In the genomic region with DNA sequence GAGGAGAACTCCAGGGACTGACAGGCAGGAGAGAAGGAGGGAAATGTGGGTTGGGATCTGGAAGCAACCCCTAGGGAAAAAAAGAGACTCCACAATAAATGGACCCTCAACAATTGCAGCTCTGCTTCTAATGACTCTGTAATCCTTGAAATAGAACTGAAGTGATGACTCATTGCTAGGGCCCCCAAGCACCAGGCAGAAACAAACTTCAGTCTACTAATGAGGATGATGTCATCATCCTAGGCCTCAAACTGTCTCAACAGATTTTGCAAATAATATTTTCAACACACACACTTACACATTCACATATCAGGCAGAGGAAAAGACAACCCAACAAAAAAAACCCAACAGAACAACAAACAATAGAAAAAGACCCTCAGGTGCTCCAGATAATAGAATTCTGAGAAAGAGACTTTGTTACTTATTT, we compare ENCODE assay signal across 1 cellular context.
TF ChIP-seq lines count a peak whose summit lies in the region.

No MANE protein-coding gene starts in this region.

TF ChIP-seq in K562, 482 proteins besides CTCF, POLR2A, EP300 and RAD21 (continued from another document and continues in another):
- TF ChIP-seq, protein P1, sequence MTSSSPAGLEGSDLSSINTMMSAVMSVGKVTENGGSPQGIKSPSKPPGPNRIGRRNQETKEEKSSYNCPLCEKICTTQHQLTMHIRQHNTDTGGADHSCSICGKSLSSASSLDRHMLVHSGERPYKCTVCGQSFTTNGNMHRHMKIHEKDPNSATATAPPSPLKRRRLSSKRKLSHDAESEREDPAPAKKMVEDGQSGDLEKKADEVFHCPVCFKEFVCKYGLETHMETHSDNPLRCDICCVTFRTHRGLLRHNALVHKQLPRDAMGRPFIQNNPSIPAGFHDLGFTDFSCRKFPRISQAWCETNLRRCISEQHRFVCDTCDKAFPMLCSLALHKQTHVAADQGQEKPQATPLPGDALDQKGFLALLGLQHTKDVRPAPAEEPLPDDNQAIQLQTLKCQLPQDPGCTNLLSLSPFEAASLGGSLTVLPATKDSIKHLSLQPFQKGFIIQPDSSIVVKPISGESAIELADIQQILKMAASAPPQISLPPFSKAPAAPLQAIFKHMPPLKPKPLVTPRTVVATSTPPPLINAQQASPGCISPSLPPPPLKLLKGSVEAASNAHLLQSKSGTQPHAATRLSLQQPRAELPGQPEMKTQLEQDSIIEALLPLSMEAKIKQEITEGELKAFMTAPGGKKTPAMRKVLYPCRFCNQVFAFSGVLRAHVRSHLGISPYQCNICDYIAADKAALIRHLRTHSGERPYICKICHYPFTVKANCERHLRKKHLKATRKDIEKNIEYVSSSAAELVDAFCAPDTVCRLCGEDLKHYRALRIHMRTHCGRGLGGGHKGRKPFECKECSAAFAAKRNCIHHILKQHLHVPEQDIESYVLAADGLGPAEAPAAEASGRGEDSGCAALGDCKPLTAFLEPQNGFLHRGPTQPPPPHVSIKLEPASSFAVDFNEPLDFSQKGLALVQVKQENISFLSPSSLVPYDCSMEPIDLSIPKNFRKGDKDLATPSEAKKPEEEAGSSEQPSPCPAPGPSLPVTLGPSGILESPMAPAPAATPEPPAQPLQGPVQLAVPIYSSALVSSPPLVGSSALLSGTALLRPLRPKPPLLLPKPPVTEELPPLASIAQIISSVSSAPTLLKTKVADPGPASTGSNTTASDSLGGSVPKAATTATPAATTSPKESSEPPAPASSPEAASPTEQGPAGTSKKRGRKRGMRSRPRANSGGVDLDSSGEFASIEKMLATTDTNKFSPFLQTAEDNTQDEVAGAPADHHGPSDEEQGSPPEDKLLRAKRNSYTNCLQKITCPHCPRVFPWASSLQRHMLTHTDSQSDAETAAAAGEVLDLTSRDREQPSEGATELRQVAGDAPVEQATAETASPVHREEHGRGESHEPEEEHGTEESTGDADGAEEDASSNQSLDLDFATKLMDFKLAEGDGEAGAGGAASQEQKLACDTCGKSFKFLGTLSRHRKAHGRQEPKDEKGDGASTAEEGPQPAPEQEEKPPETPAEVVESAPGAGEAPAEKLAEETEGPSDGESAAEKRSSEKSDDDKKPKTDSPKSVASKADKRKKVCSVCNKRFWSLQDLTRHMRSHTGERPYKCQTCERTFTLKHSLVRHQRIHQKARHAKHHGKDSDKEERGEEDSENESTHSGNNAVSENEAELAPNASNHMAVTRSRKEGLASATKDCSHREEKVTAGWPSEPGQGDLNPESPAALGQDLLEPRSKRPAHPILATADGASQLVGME (CRISPR knock-in tag; IDR thresholded peaks at IDR 0.05): no peak
- TF ChIP-seq ZNF696 (CRISPR knock-in tag; conservative IDR thresholded peaks at IDR 0.05) (no peak), EWSR1 (IDR thresholded peaks at IDR 0.05; ENCODE audit: borderline replicate concordance, low read depth, partially characterized antibody) (no peak), ETS2 (tag; IDR thresholded peaks at IDR 0.05; ENCODE audit: borderline replicate concordance, poor library complexity, severe bottlenecking) (no peak), CCNT2 (IDR thresholded peaks at IDR 0.05; ENCODE audit: borderline replicate concordance, extremely low read depth, insufficient read length, low read depth, low read length) (no peak), SLC30A9 (CRISPR knock-in tag; IDR thresholded peaks at IDR 0.05) (no peak), MAFG (tag; conservative IDR thresholded peaks at IDR 0.05) (peak; percentile 81), ZNF668 (CRISPR knock-in tag; IDR thresholded peaks at IDR 0.05) (no peak), MAZ (CRISPR knock-in tag; conservative IDR thresholded peaks at IDR 0.05 in 1 of 2, IDR thresholded peaks at IDR 0.05 in 1 of 2) (no peak), SMARCA4 (IDR thresholded peaks at IDR 0.05) (peak; percentile 77), ZNF23 (CRISPR knock-in tag; IDR thresholded peaks at IDR 0.05) (no peak), ARID1B (IDR thresholded peaks at IDR 0.05) (peak; percentile 63), U2AF1 (optimal IDR thresholded peaks at IDR 0.05; ENCODE audit: low read depth, low read length) (no peak), TARDBP (IDR thresholded peaks at IDR 0.05) (no peak), EP400 (IDR thresholded peaks at IDR 0.05) (0 out of 2 replicates have a peak, but pooled peaks have one; percentile 36), CEBPB (tag; IDR thresholded peaks at IDR 0.05) (peak; percentile 57), CEBPG (CRISPR knock-in tag; IDR thresholded peaks at IDR 0.05) (0 out of 2 replicates have a peak, but pooled peaks have one; percentile 48), CEBPG (tag; conservative IDR thresholded peaks at IDR 0.05 in 1 of 2, IDR thresholded peaks at IDR 0.05 in 1 of 2) (peak; percentile 59 to 85), PHF8 (IDR thresholded peaks at IDR 0.05; ENCODE audit: borderline replicate concordance, low read length) (no peak), NCOA1 (IDR thresholded peaks at IDR 0.05; ENCODE audit: low read depth) (no peak), ZNF134 (CRISPR knock-in tag; conservative IDR thresholded peaks at IDR 0.05) (no peak), RB1 (IDR thresholded peaks at IDR 0.05; ENCODE audit: low read depth) (no peak), MEF2A (IDR thresholded peaks at IDR 0.05; ENCODE audit: control insufficient read depth, low read depth, low read length) (peak; percentile 87), SMAD4 (CRISPR knock-in tag; conservative IDR thresholded peaks at IDR 0.05) (no peak), KDM1A (IDR thresholded peaks at IDR 0.05) (no peak), CREM (IDR thresholded peaks at IDR 0.05; ENCODE audit: low read depth) (peak; percentile 88), NBN (IDR thresholded peaks at IDR 0.05; ENCODE audit: low read depth) (peak; percentile 18; the same call in 1 of the 2 replicates), FUS (optimal IDR thresholded peaks at IDR 0.05; ENCODE audit: low read depth, low read length) (no peak), ZC3H11A (IDR thresholded peaks at IDR 0.05; ENCODE audit: low read depth, low read length) (no peak), FOXK2 (conservative IDR thresholded peaks at IDR 0.05 in 1 of 2, IDR thresholded peaks at IDR 0.05 in 1 of 2; ENCODE audit: low read depth in 2 of 2) (peak in 1 of 2 experiments; percentile 58; a peak in 1 of 4 replicates), ZNF197 (CRISPR knock-in tag; IDR thresholded peaks at IDR 0.05; ENCODE audit: low read depth) (no peak), ZNF431 (CRISPR knock-in tag; IDR thresholded peaks at IDR 0.05) (no peak), RBM15 (IDR thresholded peaks at IDR 0.05; ENCODE audit: insufficient read depth, low read length) (no peak), FOS (IDR thresholded peaks at IDR 0.05; ENCODE audit: extremely low read depth, insufficient read length) (peak; percentile 37), ARID2 (IDR thresholded peaks at IDR 0.05) (no peak), LEF1 (IDR thresholded peaks at IDR 0.05) (peak; percentile 84), ZEB2 (IDR thresholded peaks at IDR 0.05) (0 out of 2 replicates have a peak, but pooled peaks have one; percentile 10), JUN (IDR thresholded peaks at IDR 0.05; ENCODE audit: borderline replicate concordance, low read depth, low read length) (peak; percentile 94), JUN (CRISPR knock-in tag; IDR thresholded peaks at IDR 0.05; ENCODE audit: borderline replicate concordance) (no peak)
- TF ChIP-seq, protein P2, sequence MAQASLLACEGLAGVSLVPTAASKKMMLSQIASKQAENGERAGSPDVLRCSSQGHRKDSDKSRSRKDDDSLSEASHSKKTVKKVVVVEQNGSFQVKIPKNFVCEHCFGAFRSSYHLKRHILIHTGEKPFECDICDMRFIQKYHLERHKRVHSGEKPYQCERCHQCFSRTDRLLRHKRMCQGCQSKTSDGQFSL (CRISPR knock-in tag; IDR thresholded peaks at IDR 0.05): no peak
- TF ChIP-seq, protein P2 (tag; IDR thresholded peaks at IDR 0.05): no peak
- TF ChIP-seq, protein P3, sequence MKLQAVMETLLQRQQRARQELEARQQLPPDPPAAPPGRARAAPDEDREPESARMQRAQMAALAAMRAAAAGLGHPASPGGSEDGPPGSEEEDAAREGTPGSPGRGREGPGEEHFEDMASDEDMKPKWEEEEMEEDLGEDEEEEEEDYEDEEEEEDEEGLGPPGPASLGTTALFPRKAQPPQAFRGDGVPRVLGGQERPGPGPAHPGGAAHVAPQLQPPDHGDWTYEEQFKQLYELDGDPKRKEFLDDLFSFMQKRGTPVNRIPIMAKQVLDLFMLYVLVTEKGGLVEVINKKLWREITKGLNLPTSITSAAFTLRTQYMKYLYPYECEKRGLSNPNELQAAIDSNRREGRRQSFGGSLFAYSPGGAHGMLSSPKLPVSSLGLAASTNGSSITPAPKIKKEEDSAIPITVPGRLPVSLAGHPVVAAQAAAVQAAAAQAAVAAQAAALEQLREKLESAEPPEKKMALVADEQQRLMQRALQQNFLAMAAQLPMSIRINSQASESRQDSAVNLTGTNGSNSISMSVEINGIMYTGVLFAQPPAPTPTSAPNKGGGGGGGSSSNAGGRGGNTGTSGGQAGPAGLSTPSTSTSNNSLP (IDR thresholded peaks at IDR 0.05; ENCODE audit: borderline replicate concordance, low read depth, low read length): 0 out of 2 replicates have a peak, but pooled peaks have one; percentile 22
- TF ChIP-seq, protein P4, sequence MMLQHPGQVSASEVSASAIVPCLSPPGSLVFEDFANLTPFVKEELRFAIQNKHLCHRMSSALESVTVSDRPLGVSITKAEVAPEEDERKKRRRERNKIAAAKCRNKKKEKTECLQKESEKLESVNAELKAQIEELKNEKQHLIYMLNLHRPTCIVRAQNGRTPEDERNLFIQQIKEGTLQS (IDR thresholded peaks at IDR 0.05): peak; percentile 100
- TF ChIP-seq, protein P4 (CRISPR knock-in tag; conservative IDR thresholded peaks at IDR 0.05): peak; percentile 73; the same call in 1 of the 2 replicates
- TF ChIP-seq, protein P5, sequence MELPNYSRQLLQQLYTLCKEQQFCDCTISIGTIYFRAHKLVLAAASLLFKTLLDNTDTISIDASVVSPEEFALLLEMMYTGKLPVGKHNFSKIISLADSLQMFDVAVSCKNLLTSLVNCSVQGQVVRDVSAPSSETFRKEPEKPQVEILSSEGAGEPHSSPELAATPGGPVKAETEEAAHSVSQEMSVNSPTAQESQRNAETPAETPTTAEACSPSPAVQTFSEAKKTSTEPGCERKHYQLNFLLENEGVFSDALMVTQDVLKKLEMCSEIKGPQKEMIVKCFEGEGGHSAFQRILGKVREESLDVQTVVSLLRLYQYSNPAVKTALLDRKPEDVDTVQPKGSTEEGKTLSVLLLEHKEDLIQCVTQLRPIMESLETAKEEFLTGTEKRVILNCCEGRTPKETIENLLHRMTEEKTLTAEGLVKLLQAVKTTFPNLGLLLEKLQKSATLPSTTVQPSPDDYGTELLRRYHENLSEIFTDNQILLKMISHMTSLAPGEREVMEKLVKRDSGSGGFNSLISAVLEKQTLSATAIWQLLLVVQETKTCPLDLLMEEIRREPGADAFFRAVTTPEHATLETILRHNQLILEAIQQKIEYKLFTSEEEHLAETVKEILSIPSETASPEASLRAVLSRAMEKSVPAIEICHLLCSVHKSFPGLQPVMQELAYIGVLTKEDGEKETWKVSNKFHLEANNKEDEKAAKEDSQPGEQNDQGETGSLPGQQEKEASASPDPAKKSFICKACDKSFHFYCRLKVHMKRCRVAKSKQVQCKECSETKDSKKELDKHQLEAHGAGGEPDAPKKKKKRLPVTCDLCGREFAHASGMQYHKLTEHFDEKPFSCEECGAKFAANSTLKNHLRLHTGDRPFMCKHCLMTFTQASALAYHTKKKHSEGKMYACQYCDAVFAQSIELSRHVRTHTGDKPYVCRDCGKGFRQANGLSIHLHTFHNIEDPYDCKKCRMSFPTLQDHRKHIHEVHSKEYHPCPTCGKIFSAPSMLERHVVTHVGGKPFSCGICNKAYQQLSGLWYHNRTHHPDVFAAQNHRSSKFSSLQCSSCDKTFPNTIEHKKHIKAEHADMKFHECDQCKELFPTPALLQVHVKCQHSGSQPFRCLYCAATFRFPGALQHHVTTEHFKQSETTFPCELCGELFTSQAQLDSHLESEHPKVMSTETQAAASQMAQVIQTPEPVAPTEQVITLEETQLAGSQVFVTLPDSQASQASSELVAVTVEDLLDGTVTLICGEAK (IDR thresholded peaks at IDR 0.05): no peak
- TF ChIP-seq, protein P5 (CRISPR knock-in tag; IDR thresholded peaks at IDR 0.05): no peak
